In genomic region chr1:153946622-153947246, GRCh38 we compare ENCODE assay signal across 1 cellular context.
A peak's percentile ranks its signal among the peaks of the same experiment; 100 is the strongest.
TF ChIP-seq lines count a peak whose summit lies in the region.

Gene DENND4B, minus strand, starts transcription at chr1:153946718. Its CDS starts 2,344 bp downstream, at chr1:153944374.

TF ChIP-seq in HEK293, 187 proteins besides CTCF, POLR2A, EP300 and RAD21 (continued from another document):
- TF ChIP-seq ZNF843 (tag by site-specific recombination; IDR thresholded peaks at IDR 0.05) (peak; percentile 30; the same call in 1 of the 2 replicates), KLF17 (tag by site-specific recombination; IDR thresholded peaks at IDR 0.05) (peak; percentile 63; the same call in 1 of the 2 replicates), ZNF660 (tag by site-specific recombination; IDR thresholded peaks at IDR 0.05) (peak; percentile 75; the same call in 1 of the 2 replicates), ZBTB20 (tag by site-specific recombination; IDR thresholded peaks at IDR 0.05) (no peak), ZNF114 (tag by site-specific recombination; IDR thresholded peaks at IDR 0.05) (no peak), MZF1 (tag by site-specific recombination; IDR thresholded peaks at IDR 0.05; ENCODE audit: borderline replicate concordance) (no peak), ZNF133 (tag by site-specific recombination; IDR thresholded peaks at IDR 0.05) (no peak), ZNF416 (tag by site-specific recombination; IDR thresholded peaks at IDR 0.05) (no peak), ZBTB49 (tag by site-specific recombination; IDR thresholded peaks at IDR 0.05; ENCODE audit: low read depth) (no peak), ZNF214 (tag by site-specific recombination; IDR thresholded peaks at IDR 0.05; ENCODE audit: borderline replicate concordance) (no peak), ELK4 (IDR thresholded peaks at IDR 0.05; ENCODE audit: borderline replicate concordance, low read depth, low read length) (no peak), OVOL3 (tag by site-specific recombination; IDR thresholded peaks at IDR 0.05) (no peak), GLIS2 (tag by site-specific recombination; IDR thresholded peaks at IDR 0.05) (no peak; the same call in 1 of the 2 replicates)
- TF ChIP-seq, protein P1, sequence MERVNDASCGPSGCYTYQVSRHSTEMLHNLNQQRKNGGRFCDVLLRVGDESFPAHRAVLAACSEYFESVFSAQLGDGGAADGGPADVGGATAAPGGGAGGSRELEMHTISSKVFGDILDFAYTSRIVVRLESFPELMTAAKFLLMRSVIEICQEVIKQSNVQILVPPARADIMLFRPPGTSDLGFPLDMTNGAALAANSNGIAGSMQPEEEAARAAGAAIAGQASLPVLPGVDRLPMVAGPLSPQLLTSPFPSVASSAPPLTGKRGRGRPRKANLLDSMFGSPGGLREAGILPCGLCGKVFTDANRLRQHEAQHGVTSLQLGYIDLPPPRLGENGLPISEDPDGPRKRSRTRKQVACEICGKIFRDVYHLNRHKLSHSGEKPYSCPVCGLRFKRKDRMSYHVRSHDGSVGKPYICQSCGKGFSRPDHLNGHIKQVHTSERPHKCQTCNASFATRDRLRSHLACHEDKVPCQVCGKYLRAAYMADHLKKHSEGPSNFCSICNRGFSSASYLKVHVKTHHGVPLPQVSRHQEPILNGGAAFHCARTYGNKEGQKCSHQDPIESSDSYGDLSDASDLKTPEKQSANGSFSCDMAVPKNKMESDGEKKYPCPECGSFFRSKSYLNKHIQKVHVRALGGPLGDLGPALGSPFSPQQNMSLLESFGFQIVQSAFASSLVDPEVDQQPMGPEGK (tag by site-specific recombination; IDR thresholded peaks at IDR 0.05), result peak; percentile 60; the same call in 1 of the 2 replicates
